In the genomic region with DNA sequence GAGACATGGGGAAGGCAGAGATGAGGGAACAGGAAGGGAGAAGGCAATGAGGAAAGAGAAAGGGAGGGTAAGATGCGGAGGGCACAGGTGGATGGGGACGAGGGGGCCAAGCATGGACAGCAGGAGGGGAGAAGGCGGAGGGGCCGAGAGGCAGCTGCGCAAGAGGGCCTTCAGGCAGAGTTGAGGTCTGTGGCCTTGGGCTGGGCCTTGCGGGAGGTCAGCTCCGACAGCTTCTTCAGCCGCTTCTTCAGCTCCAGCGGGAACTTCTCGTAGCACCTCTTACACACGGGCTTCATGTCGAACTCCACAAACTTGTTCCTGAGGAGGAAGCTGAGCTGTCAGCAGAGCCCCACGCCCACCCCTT, we compare ENCODE assay signal across 19 cellular contexts. TPM values are rescaled to one million over a fixed set of nuclear protein-coding genes. Genes with fewer than 3 reads are reported as not detected.
DNase-seq lines count a peak whose midpoint lies in the region; ATAC-seq and TF ChIP-seq lines count a peak whose summit lies in the region.
"Had no signal": no experiment of that assay in that cellular context is flagged by ENCODE, and none has a peak within 500 bp of the region (broad histone marks: within the 10 kb centered on the region; RNA-seq: fewer than 3 reads in every experiment).

No MANE protein-coding gene starts in this region.

- no peaks in the 10 kb centered on the region for H3K9me2 ChIP-seq in Loucy (replicated peaks; ENCODE audit: low read depth, low read length)
- H3K9me2 ChIP-seq: SK-N-SH had no signal

- H3K27ac ChIP-seq in CD4-positive, alpha-beta T cell (ENCODE audit: low read depth, low read length): peak overlapping the region; percentile 75
- peak overlapping the region in 3 of 4 donors; percentile 81 to 87 (median 83) for H3K27ac ChIP-seq in gastroesophageal sphincter
- peak overlapping the region; percentile 85 to 97 (median 92) for H3K27ac ChIP-seq in sigmoid colon
- H3K27ac ChIP-seq: C4-2B, parathyroid adenoma, VCaP had no signal

- ATAC-seq in CD4-positive, alpha-beta T cell (ENCODE audit: poor library complexity): no peak
- no peak for ATAC-seq in gastroesophageal sphincter
- no peak for ATAC-seq in HG03039 (IDR thresholded peaks at IDR 0.05; ENCODE audit: unreplicated experiment)
- ATAC-seq in HG02870 (IDR thresholded peaks at IDR 0.05; ENCODE audit: unreplicated experiment): no peak

- peak overlapping the region; percentile 94 for H3K27ac Mint-ChIP-seq in CD4-positive, alpha-beta T cell

- 60 to 86% methylated on average over 3 to 4 of the region's 13 CpGs for WGBS in gastroesophageal sphincter (ENCODE audit: low coverage in 1 of 2), 2 donors
- 90 to 91% methylated on average over 13 of the region's 13 CpGs for WGBS in sigmoid colon, 2 donors

- H3K4me1 Mint-ChIP-seq in CD4-positive, alpha-beta T cell (ENCODE audit: low read depth): peaks cover 83% of the 10 kb centered on the region

- H3K36me3 Mint-ChIP-seq in CD4-positive, alpha-beta T cell (ENCODE audit: low read depth): no peaks in the 10 kb centered on the region

- peak overlapping the region; percentile 71 for H3K4me3 Mint-ChIP-seq in CD4-positive, alpha-beta T cell

- no peak overlapping the region for H2AFZ ChIP-seq in Loucy (ENCODE audit: low read length)
- H2AFZ ChIP-seq: parathyroid adenoma had no signal

- no peaks in the 10 kb centered on the region for H3K9me3 Mint-ChIP-seq in CD4-positive, alpha-beta T cell

- H3K36me3 ChIP-seq in Loucy (ENCODE audit: insufficient read depth, low read length) (no peaks in the 10 kb centered on the region), gastroesophageal sphincter (peaks cover 0 to 51% of the 10 kb centered on the region in 2 donors), sigmoid colon (peaks cover 34 to 58% (median 44%) of the 10 kb centered on the region in 4 donors)

- no peak for TF ChIP-seq CTCF in CD4-positive, alpha-beta T cell (IDR thresholded peaks at IDR 0.05)
- TF ChIP-seq CTCF in Loucy (conservative IDR thresholded peaks at IDR 0.05; ENCODE audit: low read length): no peak
- TF ChIP-seq CTCF in gastroesophageal sphincter (IDR thresholded peaks at IDR 0.05): no peak
- TF ChIP-seq CTCF in sigmoid colon (IDR thresholded peaks at IDR 0.05): no peak

- POLR2A ChIA-PET in CD4-positive, alpha-beta T cell (lab: Charles Lee): no interaction called here

- peaks cover 21% of the 10 kb centered on the region; the same call in 1 of the 2 replicates for H3K79me2 ChIP-seq in Loucy (ENCODE audit: insufficient read depth, low read length)
- H3K79me2 ChIP-seq: parathyroid adenoma had no signal

- no peaks in the 10 kb centered on the region for H3K27me3 ChIP-seq in CD4-positive, alpha-beta T cell (ENCODE audit: control insufficient read depth, insufficient read depth, low read length)
- no peaks in the 10 kb centered on the region for H3K27me3 ChIP-seq in Loucy (ENCODE audit: insufficient read depth, low read length, poor library complexity, severe bottlenecking)
- no peaks in the 10 kb centered on the region for H3K27me3 ChIP-seq in gastroesophageal sphincter
- no peaks in the 10 kb centered on the region for H3K27me3 ChIP-seq in sigmoid colon

- H3K9ac ChIP-seq in Loucy (ENCODE audit: low read depth, low read length, poor library complexity, severe bottlenecking): peak overlapping the region; percentile 79
- H3K9ac ChIP-seq: parathyroid adenoma, SK-N-SH had no signal

- TF ChIP-seq POLR2A in gastroesophageal sphincter (IDR thresholded peaks at IDR 0.05) (no peak), sigmoid colon (IDR thresholded peaks at IDR 0.05) (no peak)

- CTCF ChIA-PET in CD4-positive, alpha-beta T cell (lab: Charles Lee): interaction anchor here (1.6 to 4.2 kb wide), 3 partner anchors 11 to 63 kb away, joined by 3 to 18 read pairs (median 12); no protein-coding TSS in a partner anchor

- peaks cover 85% of the 10 kb centered on the region for H3K4me1 ChIP-seq in Loucy (ENCODE audit: insufficient read depth, low read length, poor library complexity, severe bottlenecking)
- H3K4me1 ChIP-seq in gastroesophageal sphincter: peaks cover 0 to 92% (median 37%) of the 10 kb centered on the region in 3 donors
- peaks cover 0 to 95% (median 79%) of the 10 kb centered on the region in 4 donors for H3K4me1 ChIP-seq in sigmoid colon
- H3K4me1 ChIP-seq: parathyroid adenoma had no signal

- no peaks in the 10 kb centered on the region for H4K20me1 ChIP-seq in Loucy (ENCODE audit: insufficient read depth, low read length, poor library complexity, severe bottlenecking)

- H3F3A ChIP-seq in Loucy (ENCODE audit: low read depth): no peaks in the 10 kb centered on the region

- H3K4me3 ChIP-seq in Loucy (ENCODE audit: low read length, poor library complexity, severe bottlenecking) (peak overlapping the region; percentile 56), gastroesophageal sphincter (no peak overlapping the region), sigmoid colon (no peak overlapping the region)

- intact Hi-C loops in CD4-positive, alpha-beta T cell (cut with DNase I, micrococcal nuclease): no loop called here
- intact Hi-C loops in sigmoid colon (cut with DNase I): loop anchor here (10.0 kb wide), 1 partner anchor 46 kb away; no protein-coding TSS in a partner anchor

- TF ChIP-seq EP300 in gastroesophageal sphincter (IDR thresholded peaks at IDR 0.05) (no peak), sigmoid colon (IDR thresholded peaks at IDR 0.05) (no peak)

- no peak for DNase-seq in CD4-positive, alpha-beta T cell
- DNase-seq in sigmoid colon: no peak
- no peak for DNase-seq in putamen (ENCODE audit: low spot score)
- no peak for DNase-seq in A172 (ENCODE audit: low spot score)
- DNase-seq: activated T-cell treated with anti-CD3 and anti-CD28 coated beads for 4 hours; amniotic stem cell; cortex of kidney; NK-92 treated with Interleukin-12 subunit alpha and Interleukin-12 subunit beta, amount 100 ng/mL, for 24 hours; SK-N-SH; stimulated activated CD4-positive, alpha-beta T cell treated with anti-CD3 and anti-CD28 coated beads, Interleukin-15, amount 100 ng/mL, for 24 hours had no signal

- no peaks in the 10 kb centered on the region for H3K9me3 ChIP-seq in CD4-positive, alpha-beta T cell (ENCODE audit: control insufficient read depth, low read length)
- H3K9me3 ChIP-seq in Loucy (ENCODE audit: insufficient read depth, low read depth, low read length): no peaks in the 10 kb centered on the region
- H3K9me3 ChIP-seq in gastroesophageal sphincter: no peaks in the 10 kb centered on the region
- H3K9me3 ChIP-seq in sigmoid colon: no peaks in the 10 kb centered on the region
- H3K9me3 ChIP-seq: SK-N-SH had no signal

- H3K4me2 ChIP-seq in Loucy (ENCODE audit: low read depth, low read length, poor library complexity, severe bottlenecking): peak overlapping the region; percentile 78
- H3K4me2 ChIP-seq: SK-N-SH had no signal

- H3K27me3 Mint-ChIP-seq in CD4-positive, alpha-beta T cell: no peaks in the 10 kb centered on the region

RNA-seq across cellular contexts. Expression of a gene that starts 6.9 kb away (rescaled TPM):
- not detected for total RNA-seq in CD4-positive, alpha-beta T cell
- total RNA-seq in gastroesophageal sphincter: under 1 TPM in 1 of 4 donors, not detected in 3; 0.35 TPM
- 1 to 10 TPM in 1 of 4 donors, under 1 TPM in 2, not detected in 1; 0.36 to 1.4 (median 0.66) TPM for total RNA-seq in sigmoid colon
- under 1 TPM in 2 of 3 donors, not detected in 1; 0.48 to 0.60 TPM for polyA plus RNA-seq in sigmoid colon
- total RNA-seq in A172 (2014; rRNA removed; shearing (Covaris generic)): 0.45 and 0.84 TPM in 2 replicates
- total RNA-seq: fibroblast of lung, mesenteric fat pad had no signal
- polyA plus RNA-seq: fibroblast of lung had no signal

RNA-seq across cellular contexts. Expression of a gene that starts 36.2 kb away (rescaled TPM):
- total RNA-seq in CD4-positive, alpha-beta T cell: 1 to 10 TPM; 6.1 to 7.0 TPM
- 100 to 1,000 TPM in 3 of 4 donors, 10 to 100 TPM in 1; 81.4 to 275 (median 124) TPM for total RNA-seq in gastroesophageal sphincter
- 100 to 1,000 TPM; 125 to 357 (median 195) TPM for total RNA-seq in sigmoid colon
- 10 to 100 TPM in 2 of 3 donors, 1 to 10 TPM in 1; 3.2 to 40.6 (median 17.4) TPM for polyA plus RNA-seq in sigmoid colon
- total RNA-seq in A172 (2014; rRNA removed; shearing (Covaris generic)): 6.2 and 13.8 TPM in 2 replicates
